Comparison of ENCODE assay signal across 1 cellular context in the genomic region with DNA sequence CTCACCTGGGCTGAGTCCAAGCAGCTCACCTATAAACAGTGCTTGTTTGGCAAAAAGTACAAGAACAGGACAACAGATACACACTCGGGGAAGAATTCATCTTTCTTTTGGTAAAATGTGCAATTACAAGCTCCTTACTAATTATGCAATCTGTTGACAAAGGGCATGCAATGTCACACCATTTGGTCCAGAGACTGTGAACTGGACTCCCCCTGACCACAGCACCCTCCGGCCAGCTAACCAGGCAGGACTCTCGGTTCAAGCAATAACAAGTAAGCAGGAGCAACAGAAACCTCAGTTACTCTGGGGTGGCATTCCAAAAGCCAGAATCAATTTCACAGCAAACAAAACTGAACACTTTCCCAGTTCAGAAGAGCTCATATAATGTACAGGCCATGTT.
TF ChIP-seq lines count a peak whose summit lies in the region.

No MANE protein-coding gene starts in this region.

TF ChIP-seq in GM12878, 131 proteins besides CTCF, POLR2A, EP300 and RAD21 (continued from another document and continues in another):
- TF ChIP-seq, protein P1, sequence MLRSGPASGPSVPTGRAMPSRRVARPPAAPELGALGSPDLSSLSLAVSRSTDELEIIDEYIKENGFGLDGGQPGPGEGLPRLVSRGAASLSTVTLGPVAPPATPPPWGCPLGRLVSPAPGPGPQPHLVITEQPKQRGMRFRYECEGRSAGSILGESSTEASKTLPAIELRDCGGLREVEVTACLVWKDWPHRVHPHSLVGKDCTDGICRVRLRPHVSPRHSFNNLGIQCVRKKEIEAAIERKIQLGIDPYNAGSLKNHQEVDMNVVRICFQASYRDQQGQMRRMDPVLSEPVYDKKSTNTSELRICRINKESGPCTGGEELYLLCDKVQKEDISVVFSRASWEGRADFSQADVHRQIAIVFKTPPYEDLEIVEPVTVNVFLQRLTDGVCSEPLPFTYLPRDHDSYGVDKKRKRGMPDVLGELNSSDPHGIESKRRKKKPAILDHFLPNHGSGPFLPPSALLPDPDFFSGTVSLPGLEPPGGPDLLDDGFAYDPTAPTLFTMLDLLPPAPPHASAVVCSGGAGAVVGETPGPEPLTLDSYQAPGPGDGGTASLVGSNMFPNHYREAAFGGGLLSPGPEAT (IDR thresholded peaks at IDR 0.05; ENCODE audit: low read depth): peak; percentile 40; the same call in 1 of the 2 replicates
- TF ChIP-seq NBN (IDR thresholded peaks at IDR 0.05): 0 out of 2 replicates have a peak, but pooled peaks have one; percentile 18
- no peak for TF ChIP-seq NFIC (IDR thresholded peaks at IDR 0.05; ENCODE audit: low read depth, low read length)
- TF ChIP-seq TCF7 (IDR thresholded peaks at IDR 0.05; ENCODE audit: borderline replicate concordance): no peak
- TF ChIP-seq, protein P2, sequence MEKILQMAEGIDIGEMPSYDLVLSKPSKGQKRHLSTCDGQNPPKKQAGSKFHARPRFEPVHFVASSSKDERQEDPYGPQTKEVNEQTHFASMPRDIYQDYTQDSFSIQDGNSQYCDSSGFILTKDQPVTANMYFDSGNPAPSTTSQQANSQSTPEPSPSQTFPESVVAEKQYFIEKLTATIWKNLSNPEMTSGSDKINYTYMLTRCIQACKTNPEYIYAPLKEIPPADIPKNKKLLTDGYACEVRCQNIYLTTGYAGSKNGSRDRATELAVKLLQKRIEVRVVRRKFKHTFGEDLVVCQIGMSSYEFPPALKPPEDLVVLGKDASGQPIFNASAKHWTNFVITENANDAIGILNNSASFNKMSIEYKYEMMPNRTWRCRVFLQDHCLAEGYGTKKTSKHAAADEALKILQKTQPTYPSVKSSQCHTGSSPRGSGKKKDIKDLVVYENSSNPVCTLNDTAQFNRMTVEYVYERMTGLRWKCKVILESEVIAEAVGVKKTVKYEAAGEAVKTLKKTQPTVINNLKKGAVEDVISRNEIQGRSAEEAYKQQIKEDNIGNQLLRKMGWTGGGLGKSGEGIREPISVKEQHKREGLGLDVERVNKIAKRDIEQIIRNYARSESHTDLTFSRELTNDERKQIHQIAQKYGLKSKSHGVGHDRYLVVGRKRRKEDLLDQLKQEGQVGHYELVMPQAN (conservative IDR thresholded peaks at IDR 0.05): 0 out of 2 replicates have a peak, but pooled peaks have one; percentile 29
- TF ChIP-seq, protein P3, sequence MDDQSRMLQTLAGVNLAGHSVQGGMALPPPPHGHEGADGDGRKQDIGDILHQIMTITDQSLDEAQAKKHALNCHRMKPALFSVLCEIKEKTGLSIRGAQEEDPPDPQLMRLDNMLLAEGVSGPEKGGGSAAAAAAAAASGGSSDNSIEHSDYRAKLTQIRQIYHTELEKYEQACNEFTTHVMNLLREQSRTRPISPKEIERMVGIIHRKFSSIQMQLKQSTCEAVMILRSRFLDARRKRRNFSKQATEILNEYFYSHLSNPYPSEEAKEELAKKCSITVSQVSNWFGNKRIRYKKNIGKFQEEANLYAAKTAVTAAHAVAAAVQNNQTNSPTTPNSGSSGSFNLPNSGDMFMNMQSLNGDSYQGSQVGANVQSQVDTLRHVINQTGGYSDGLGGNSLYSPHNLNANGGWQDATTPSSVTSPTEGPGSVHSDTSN (IDR thresholded peaks at IDR 0.05; ENCODE audit: insufficient replicate concordance, low read depth, low read length): no peak
- TF ChIP-seq ZNF207 (IDR thresholded peaks at IDR 0.05; ENCODE audit: borderline replicate concordance): no peak
- no peak for TF ChIP-seq EZH2 (IDR thresholded peaks at IDR 0.05; ENCODE audit: borderline replicate concordance, control insufficient read depth, low read depth, low read length)
- TF ChIP-seq, protein P4, sequence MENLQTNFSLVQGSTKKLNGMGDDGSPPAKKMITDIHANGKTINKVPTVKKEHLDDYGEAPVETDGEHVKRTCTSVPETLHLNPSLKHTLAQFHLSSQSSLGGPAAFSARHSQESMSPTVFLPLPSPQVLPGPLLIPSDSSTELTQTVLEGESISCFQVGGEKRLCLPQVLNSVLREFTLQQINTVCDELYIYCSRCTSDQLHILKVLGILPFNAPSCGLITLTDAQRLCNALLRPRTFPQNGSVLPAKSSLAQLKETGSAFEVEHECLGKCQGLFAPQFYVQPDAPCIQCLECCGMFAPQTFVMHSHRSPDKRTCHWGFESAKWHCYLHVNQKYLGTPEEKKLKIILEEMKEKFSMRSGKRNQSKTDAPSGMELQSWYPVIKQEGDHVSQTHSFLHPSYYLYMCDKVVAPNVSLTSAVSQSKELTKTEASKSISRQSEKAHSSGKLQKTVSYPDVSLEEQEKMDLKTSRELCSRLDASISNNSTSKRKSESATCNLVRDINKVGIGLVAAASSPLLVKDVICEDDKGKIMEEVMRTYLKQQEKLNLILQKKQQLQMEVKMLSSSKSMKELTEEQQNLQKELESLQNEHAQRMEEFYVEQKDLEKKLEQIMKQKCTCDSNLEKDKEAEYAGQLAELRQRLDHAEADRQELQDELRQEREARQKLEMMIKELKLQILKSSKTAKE (IDR thresholded peaks at IDR 0.05; ENCODE audit: low read depth, poor library complexity, severe bottlenecking): peak; percentile 21
- no peak for TF ChIP-seq HDAC6 (IDR thresholded peaks at IDR 0.05; ENCODE audit: unreplicated experiment)
- TF ChIP-seq ZNF24 (IDR thresholded peaks at IDR 0.05): no peak
- no peak for TF ChIP-seq ZSCAN29 (IDR thresholded peaks at IDR 0.05)
- TF ChIP-seq, protein P5, sequence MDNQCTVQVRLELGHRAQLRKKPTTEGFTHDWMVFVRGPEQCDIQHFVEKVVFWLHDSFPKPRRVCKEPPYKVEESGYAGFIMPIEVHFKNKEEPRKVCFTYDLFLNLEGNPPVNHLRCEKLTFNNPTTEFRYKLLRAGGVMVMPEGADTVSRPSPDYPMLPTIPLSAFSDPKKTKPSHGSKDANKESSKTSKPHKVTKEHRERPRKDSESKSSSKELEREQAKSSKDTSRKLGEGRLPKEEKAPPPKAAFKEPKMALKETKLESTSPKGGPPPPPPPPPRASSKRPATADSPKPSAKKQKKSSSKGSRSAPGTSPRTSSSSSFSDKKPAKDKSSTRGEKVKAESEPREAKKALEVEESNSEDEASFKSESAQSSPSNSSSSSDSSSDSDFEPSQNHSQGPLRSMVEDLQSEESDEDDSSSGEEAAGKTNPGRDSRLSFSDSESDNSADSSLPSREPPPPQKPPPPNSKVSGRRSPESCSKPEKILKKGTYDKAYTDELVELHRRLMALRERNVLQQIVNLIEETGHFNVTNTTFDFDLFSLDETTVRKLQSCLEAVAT (IDR thresholded peaks at IDR 0.05): no peak
- TF ChIP-seq ETV6 (conservative IDR thresholded peaks at IDR 0.05 in 1 of 2, IDR thresholded peaks at IDR 0.05 in 1 of 2; ENCODE audit: borderline replicate concordance in 1 of 2, low read depth in 1 of 2): no peak
- TF ChIP-seq, protein P6, sequence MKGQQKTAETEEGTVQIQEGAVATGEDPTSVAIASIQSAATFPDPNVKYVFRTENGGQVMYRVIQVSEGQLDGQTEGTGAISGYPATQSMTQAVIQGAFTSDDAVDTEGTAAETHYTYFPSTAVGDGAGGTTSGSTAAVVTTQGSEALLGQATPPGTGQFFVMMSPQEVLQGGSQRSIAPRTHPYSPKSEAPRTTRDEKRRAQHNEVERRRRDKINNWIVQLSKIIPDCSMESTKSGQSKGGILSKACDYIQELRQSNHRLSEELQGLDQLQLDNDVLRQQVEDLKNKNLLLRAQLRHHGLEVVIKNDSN (IDR thresholded peaks at IDR 0.05; ENCODE audit: borderline replicate concordance, extremely low read length, insufficient read depth, low read depth, low read length): no peak
- TF ChIP-seq HDAC2 (IDR thresholded peaks at IDR 0.05): no peak
- no peak for TF ChIP-seq EGR1 (IDR thresholded peaks at IDR 0.05; ENCODE audit: borderline replicate concordance in 1 of 2, low read depth in 2 of 2, low read length in 2 of 2)
- TF ChIP-seq, protein P7, sequence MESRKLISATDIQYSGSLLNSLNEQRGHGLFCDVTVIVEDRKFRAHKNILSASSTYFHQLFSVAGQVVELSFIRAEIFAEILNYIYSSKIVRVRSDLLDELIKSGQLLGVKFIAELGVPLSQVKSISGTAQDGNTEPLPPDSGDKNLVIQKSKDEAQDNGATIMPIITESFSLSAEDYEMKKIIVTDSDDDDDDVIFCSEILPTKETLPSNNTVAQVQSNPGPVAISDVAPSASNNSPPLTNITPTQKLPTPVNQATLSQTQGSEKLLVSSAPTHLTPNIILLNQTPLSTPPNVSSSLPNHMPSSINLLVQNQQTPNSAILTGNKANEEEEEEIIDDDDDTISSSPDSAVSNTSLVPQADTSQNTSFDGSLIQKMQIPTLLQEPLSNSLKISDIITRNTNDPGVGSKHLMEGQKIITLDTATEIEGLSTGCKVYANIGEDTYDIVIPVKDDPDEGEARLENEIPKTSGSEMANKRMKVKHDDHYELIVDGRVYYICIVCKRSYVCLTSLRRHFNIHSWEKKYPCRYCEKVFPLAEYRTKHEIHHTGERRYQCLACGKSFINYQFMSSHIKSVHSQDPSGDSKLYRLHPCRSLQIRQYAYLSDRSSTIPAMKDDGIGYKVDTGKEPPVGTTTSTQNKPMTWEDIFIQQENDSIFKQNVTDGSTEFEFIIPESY (IDR thresholded peaks at IDR 0.05): no peak
- TF ChIP-seq SMARCA5 (IDR thresholded peaks at IDR 0.05): no peak
- no peak for TF ChIP-seq IRF4 (IDR thresholded peaks at IDR 0.05; ENCODE audit: low read depth, low read length)
- TF ChIP-seq TBL1XR1 (IDR thresholded peaks at IDR 0.05; ENCODE audit: low read depth, low read length): no peak
- no peak for TF ChIP-seq FOXM1 (IDR thresholded peaks at IDR 0.05; ENCODE audit: low read depth, low read length)
- TF ChIP-seq DPF2 (IDR thresholded peaks at IDR 0.05): peak; percentile 65
- 0 out of 2 replicates have a peak, but pooled peaks have one; percentile 30 for TF ChIP-seq GATAD2B (conservative IDR thresholded peaks at IDR 0.05; ENCODE audit: low read depth)
- TF ChIP-seq SP1 (IDR thresholded peaks at IDR 0.05; ENCODE audit: low read depth, low read length): no peak
- no peak for TF ChIP-seq POLR2AphosphoS2 (IDR thresholded peaks at IDR 0.05; ENCODE audit: low read depth, low read length)
- no peak for TF ChIP-seq RELA (IDR thresholded peaks at IDR 0.05; ENCODE audit: borderline replicate concordance, partially characterized antibody)
- TF ChIP-seq ZNF217 (IDR thresholded peaks at IDR 0.05): no peak
- TF ChIP-seq TCF3 (IDR thresholded peaks at IDR 0.05; ENCODE audit: borderline replicate concordance, insufficient read depth, low read depth, low read length): no peak
- no peak for TF ChIP-seq CREM (IDR thresholded peaks at IDR 0.05; ENCODE audit: low read depth)
- no peak for TF ChIP-seq ASH2L (IDR thresholded peaks at IDR 0.05; ENCODE audit: borderline replicate concordance, low read depth)
- TF ChIP-seq BRCA1 (IDR thresholded peaks at IDR 0.05; ENCODE audit: low read depth, low read length): no peak
- no peak for TF ChIP-seq SMAD5 (IDR thresholded peaks at IDR 0.05; ENCODE audit: low read depth)
- TF ChIP-seq, protein P8, sequence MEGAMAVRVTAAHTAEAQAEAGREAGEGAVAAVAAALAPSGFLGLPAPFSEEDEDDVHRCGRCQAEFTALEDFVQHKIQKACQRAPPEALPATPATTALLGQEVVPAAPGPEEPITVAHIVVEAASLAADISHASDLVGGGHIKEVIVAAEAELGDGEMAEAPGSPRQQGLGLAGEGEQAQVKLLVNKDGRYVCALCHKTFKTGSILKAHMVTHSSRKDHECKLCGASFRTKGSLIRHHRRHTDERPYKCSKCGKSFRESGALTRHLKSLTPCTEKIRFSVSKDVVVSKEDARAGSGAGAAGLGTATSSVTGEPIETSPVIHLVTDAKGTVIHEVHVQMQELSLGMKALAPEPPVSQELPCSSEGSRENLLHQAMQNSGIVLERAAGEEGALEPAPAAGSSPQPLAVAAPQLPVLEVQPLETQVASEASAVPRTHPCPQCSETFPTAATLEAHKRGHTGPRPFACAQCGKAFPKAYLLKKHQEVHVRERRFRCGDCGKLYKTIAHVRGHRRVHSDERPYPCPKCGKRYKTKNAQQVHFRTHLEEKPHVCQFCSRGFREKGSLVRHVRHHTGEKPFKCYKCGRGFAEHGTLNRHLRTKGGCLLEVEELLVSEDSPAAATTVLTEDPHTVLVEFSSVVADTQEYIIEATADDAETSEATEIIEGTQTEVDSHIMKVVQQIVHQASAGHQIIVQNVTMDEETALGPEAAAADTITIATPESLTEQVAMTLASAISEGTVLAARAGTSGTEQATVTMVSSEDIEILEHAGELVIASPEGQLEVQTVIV (IDR thresholded peaks at IDR 0.05; ENCODE audit: borderline replicate concordance, partially characterized antibody): no peak
- TF ChIP-seq ESRRA (IDR thresholded peaks at IDR 0.05; ENCODE audit: low read length): no peak
- TF ChIP-seq, protein P9, sequence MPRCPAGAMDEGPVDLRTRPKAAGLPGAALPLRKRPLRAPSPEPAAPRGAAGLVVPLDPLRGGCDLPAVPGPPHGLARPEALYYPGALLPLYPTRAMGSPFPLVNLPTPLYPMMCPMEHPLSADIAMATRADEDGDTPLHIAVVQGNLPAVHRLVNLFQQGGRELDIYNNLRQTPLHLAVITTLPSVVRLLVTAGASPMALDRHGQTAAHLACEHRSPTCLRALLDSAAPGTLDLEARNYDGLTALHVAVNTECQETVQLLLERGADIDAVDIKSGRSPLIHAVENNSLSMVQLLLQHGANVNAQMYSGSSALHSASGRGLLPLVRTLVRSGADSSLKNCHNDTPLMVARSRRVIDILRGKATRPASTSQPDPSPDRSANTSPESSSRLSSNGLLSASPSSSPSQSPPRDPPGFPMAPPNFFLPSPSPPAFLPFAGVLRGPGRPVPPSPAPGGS (IDR thresholded peaks at IDR 0.05; ENCODE audit: borderline replicate concordance, insufficient read depth, low read depth, low read length, poor library complexity, severe bottlenecking): no peak
- TF ChIP-seq, protein P10, sequence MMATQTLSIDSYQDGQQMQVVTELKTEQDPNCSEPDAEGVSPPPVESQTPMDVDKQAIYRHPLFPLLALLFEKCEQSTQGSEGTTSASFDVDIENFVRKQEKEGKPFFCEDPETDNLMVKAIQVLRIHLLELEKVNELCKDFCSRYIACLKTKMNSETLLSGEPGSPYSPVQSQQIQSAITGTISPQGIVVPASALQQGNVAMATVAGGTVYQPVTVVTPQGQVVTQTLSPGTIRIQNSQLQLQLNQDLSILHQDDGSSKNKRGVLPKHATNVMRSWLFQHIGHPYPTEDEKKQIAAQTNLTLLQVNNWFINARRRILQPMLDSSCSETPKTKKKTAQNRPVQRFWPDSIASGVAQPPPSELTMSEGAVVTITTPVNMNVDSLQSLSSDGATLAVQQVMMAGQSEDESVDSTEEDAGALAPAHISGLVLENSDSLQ (IDR thresholded peaks at IDR 0.05): no peak
- TF ChIP-seq JUND (IDR thresholded peaks at IDR 0.05; ENCODE audit: low read depth, low read length): no peak
- TF ChIP-seq EED (IDR thresholded peaks at IDR 0.05; ENCODE audit: low read depth): no peak
